In the genomic region with DNA sequence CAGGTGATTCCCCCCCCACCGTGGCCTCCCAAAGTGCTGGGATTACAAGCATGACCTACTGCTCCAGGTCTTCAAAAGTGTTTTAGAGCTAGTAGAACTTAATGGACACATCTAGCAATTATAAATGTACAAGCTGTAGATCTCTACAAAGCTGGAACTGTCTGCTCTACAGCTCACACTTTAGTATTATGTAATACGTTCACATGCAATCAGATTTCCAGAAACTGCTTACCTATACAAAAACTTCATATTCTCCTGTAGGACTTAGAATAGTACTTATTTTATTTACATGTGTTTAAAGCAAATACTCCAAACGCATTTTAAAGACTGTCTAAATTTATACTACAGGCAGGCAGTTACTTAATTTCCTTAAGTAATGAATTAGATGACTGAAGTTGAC, we compare ENCODE assay signal across 22 cellular contexts. TPM values are rescaled to one million over a fixed set of nuclear protein-coding genes. Genes with fewer than 3 reads are reported as not detected.
DNase-seq lines count a peak whose midpoint lies in the region; ATAC-seq and TF ChIP-seq lines count a peak whose summit lies in the region.
"Had no signal": no experiment of that assay in that cellular context is flagged by ENCODE, and none has a peak within 500 bp of the region (broad histone marks: within the 10 kb centered on the region; RNA-seq: fewer than 3 reads in every experiment).

No MANE protein-coding gene starts in this region.

- no peak overlapping the region for H3K23ac ChIP-seq in IMR-90 (ENCODE audit: low read depth, low read length)

- H2BK20ac ChIP-seq in IMR-90 (ENCODE audit: low read depth, low read length) = no peak overlapping the region

- no peak for TF ChIP-seq RAD21 in IMR-90 (IDR thresholded peaks at IDR 0.05; ENCODE audit: low read length)
- TF ChIP-seq RAD21 in SK-N-SH (IDR thresholded peaks at IDR 0.05; ENCODE audit: low read length) = no peak

- H3K9me3 ChIP-seq in IMR-90 (ENCODE audit: control insufficient read depth, insufficient read depth, low read length) = no peaks in the 10 kb centered on the region
- H3K9me3 ChIP-seq in left lung = no peaks in the 10 kb centered on the region
- H3K9me3 ChIP-seq in right lobe of liver = no peaks in the 10 kb centered on the region
- no peaks in the 10 kb centered on the region for H3K9me3 ChIP-seq in upper lobe of left lung
- no peaks in the 10 kb centered on the region for H3K9me3 ChIP-seq in SK-N-SH
- H3K9me3 ChIP-seq: Caco-2 had no signal

- H3K27me3 ChIP-seq in IMR-90 (ENCODE audit: control insufficient read depth, insufficient read depth, low read length) (no peaks in the 10 kb centered on the region), left lung (no peaks in the 10 kb centered on the region), right lobe of liver (no peaks in the 10 kb centered on the region), upper lobe of left lung (no peaks in the 10 kb centered on the region), SK-N-SH (ENCODE audit: insufficient read depth) (no peaks in the 10 kb centered on the region)

- intact Hi-C loops in IMR-90 (cut with micrococcal nuclease) = no loop called here
- intact Hi-C loops in left lung (cut with DNase I) = no loop called here
- intact Hi-C loops in right lobe of liver (cut with DNase I) = no loop called here

- H2BK5ac ChIP-seq in IMR-90 (ENCODE audit: low read depth, low read length, poor library complexity, severe bottlenecking) = no peak overlapping the region

- in situ Hi-C loops in IMR-90 (cut with MboI; ENCODE audit: low sequenced_read_pairs) = no loop called here

- TF ChIP-seq CTCF in IMR-90 (conservative IDR thresholded peaks at IDR 0.05; ENCODE audit: low read depth, low read length) (no peak), left lung (IDR thresholded peaks at IDR 0.05) (no peak), right lobe of liver (IDR thresholded peaks at IDR 0.05) (no peak), upper lobe of left lung (IDR thresholded peaks at IDR 0.05) (no peak), SK-N-SH (IDR thresholded peaks at IDR 0.05) (no peak)

- H2AK5ac ChIP-seq in IMR-90 (ENCODE audit: low read depth, low read length) = no peak overlapping the region

- no peak overlapping the region for H3K9ac ChIP-seq in IMR-90 (ENCODE audit: low read depth, low read length)
- H3K9ac ChIP-seq in SK-N-SH = no peak overlapping the region

- peak; percentile 11; the same call in 1 of the 2 replicates for ATAC-seq in IMR-90 (ENCODE audit: low read depth)
- ATAC-seq in left lung = peak; percentile 80
- peak; percentile 5 to 36 (median 10) for ATAC-seq in right lobe of liver
- peak; percentile 17 to 47 for ATAC-seq in upper lobe of left lung (ENCODE audit: low FRiP score in 2 of 2)
- ATAC-seq: CD8-positive, alpha-beta T cell; GM12878; GM23338; HCT116 had no signal

- H3K56ac ChIP-seq in IMR-90 (ENCODE audit: extremely low read depth, insufficient read depth, low read length) = no peak overlapping the region

- no peaks in the 10 kb centered on the region for H3K79me1 ChIP-seq in IMR-90 (ENCODE audit: low read depth in 1 of 2, low read length in 2 of 2)

- H4K8ac ChIP-seq in IMR-90 (ENCODE audit: low read depth in 2 of 2, low read length in 2 of 2) = no peak overlapping the region

- H3K9me1 ChIP-seq in IMR-90 (ENCODE audit: insufficient read depth, low read length) = no peaks in the 10 kb centered on the region

- H3K4me1 ChIP-seq in IMR-90 (ENCODE audit: control insufficient read depth, insufficient read depth, low read length) = no peaks in the 10 kb centered on the region; the same call in 1 of the 2 replicates
- H3K4me1 ChIP-seq in left lung = peaks cover 0 to 9% of the 10 kb centered on the region in 2 donors
- peaks cover 0 to 42% (median 13%) of the 10 kb centered on the region in 4 donors for H3K4me1 ChIP-seq in right lobe of liver
- H3K4me1 ChIP-seq in upper lobe of left lung = peaks cover 0 to 25% (median 12%) of the 10 kb centered on the region in 4 donors
- H3K4me1 ChIP-seq in SK-N-SH (ENCODE audit: control insufficient read depth in 1 of 2, insufficient read depth in 2 of 2, low read depth in 1 of 2, low read length in 1 of 2) = peaks cover 4 to 21% of the 10 kb centered on the region in 2 experiments; a peak in 3 of 4 replicates
- H3K4me1 ChIP-seq: Caco-2 had no signal

- H2BK15ac ChIP-seq in IMR-90 (ENCODE audit: low read depth, low read length) = no peak overlapping the region

- H3K4me3 ChIP-seq in IMR-90 (ENCODE audit: insufficient read depth, low read depth, low read length) (no peak overlapping the region), left lung (no peak overlapping the region), right lobe of liver (no peak overlapping the region), upper lobe of left lung (no peak overlapping the region), SK-N-SH (ENCODE audit: low read depth in 2 of 2, low read length in 1 of 2) (no peak overlapping the region)
- H3K4me3 ChIP-seq: GM12878, GM23338 had no signal

- no peak overlapping the region for H4K91ac ChIP-seq in IMR-90 (ENCODE audit: insufficient read depth, low read depth, low read length)

- TF ChIP-seq EP300 in upper lobe of left lung (IDR thresholded peaks at IDR 0.05) (no peak), SK-N-SH (IDR thresholded peaks at IDR 0.05; ENCODE audit: borderline replicate concordance in 1 of 2, low read depth in 1 of 2, low read length in 1 of 2) (no peak)

- no peak for TF ChIP-seq POLR2A in IMR-90 (IDR thresholded peaks at IDR 0.05; ENCODE audit: low read depth, low read length)
- no peak for TF ChIP-seq POLR2A in right lobe of liver (IDR thresholded peaks at IDR 0.05)
- TF ChIP-seq POLR2A in upper lobe of left lung (IDR thresholded peaks at IDR 0.05) = no peak

- H3K36me3 ChIP-seq in IMR-90 (ENCODE audit: control insufficient read depth, insufficient read depth, low read length) = no peaks in the 10 kb centered on the region
- no peaks in the 10 kb centered on the region for H3K36me3 ChIP-seq in left lung
- H3K36me3 ChIP-seq in right lobe of liver = no peaks in the 10 kb centered on the region
- no peaks in the 10 kb centered on the region for H3K36me3 ChIP-seq in upper lobe of left lung
- H3K36me3 ChIP-seq in SK-N-SH (replicated peaks in 1 of 2; ENCODE audit: control insufficient read depth in 1 of 2, insufficient read depth in 2 of 2, low read length in 1 of 2) = no peaks in the 10 kb centered on the region

- dilution Hi-C loops in IMR-90 (cut with HindIII; ENCODE audit: low sequenced_read_pairs, unreplicated experiment) = no loop called here

- no peaks in the 10 kb centered on the region for H3K9me2 ChIP-seq in SK-N-SH

- DNase-seq in IMR-90 (no peak), left lung (no peak), right lobe of liver (no peak), upper lobe of left lung (no peak), SK-N-SH (no peak), GM19238 (ENCODE audit: insufficient read length, low spot score) (no peak), NCI-H2029 treated with DMSO at 0.1 percent for 48 hours (lab: John Stamatoyannopoulos, UW) (no peak)
- no peak for DNase-seq in activated CD8-positive, alpha-beta memory T cell treated with anti-CD3 and anti-CD28 coated beads, Interleukin-2, amount 50 U/mL, for 4 hours
- DNase-seq: 8988T; C1 segment of cervical spinal cord; Caco-2; CD4-positive, CD25-positive, alpha-beta regulatory T cell; CD8-positive, alpha-beta T cell; DMS 273 treated with DMSO at 0.1 percent for 48 hours; DMS79; EL; GDM1; H9; HFFc6 had no signal

- POLR2A ChIA-PET in IMR-90 (lab: Charles Lee; ENCODE audit: unreplicated experiment) (interaction anchor here (0.6 kb wide), 2 partner anchors 77 to 457 kb away, joined by 3 to 12 read pairs; no protein-coding TSS in a partner anchor), SK-N-SH (lab: Yijun Ruan, JAX) (interaction anchor here (0.6 kb wide), 1 partner anchor 554 kb away, joined by 3 read pairs; no protein-coding TSS in a partner anchor)

- H3K4ac ChIP-seq in IMR-90 (ENCODE audit: low read depth, low read length) = no peak overlapping the region

- H4K20me1 ChIP-seq in IMR-90 (ENCODE audit: insufficient read depth, low read length) (no peaks in the 10 kb centered on the region), SK-N-SH (ENCODE audit: insufficient read depth) (no peaks in the 10 kb centered on the region)

- H2AFZ ChIP-seq in IMR-90 (replicated peaks; ENCODE audit: low read length, poor library complexity) = no peak overlapping the region
- no peak overlapping the region for H2AFZ ChIP-seq in SK-N-SH (ENCODE audit: low read depth)
- H2AFZ ChIP-seq: GM23338 had no signal

- WGBS in IMR-90 (ENCODE audit: extremely low coverage in 2 of 2, insufficient read length in 1 of 2), 2 experiments = no CpG with 5 or more reads among the region's 3 CpGs
- WGBS in right lobe of liver (ENCODE audit: insufficient coverage, low coverage, low lambda C conversion rate, missing lambda C conversion rate) = 26% methylated on average over 3 of the region's 3 CpGs
- 47 to 58% methylated on average over 3 of the region's 3 CpGs for WGBS in upper lobe of left lung, 2 donors
- 88% methylated on average over 3 of the region's 3 CpGs for whole genome bisulfite sequencing in SK-N-SH (ENCODE audit: low lambda C conversion rate)

- no peak overlapping the region for H2BK120ac ChIP-seq in IMR-90 (ENCODE audit: low read depth, low read length)

- H3K14ac ChIP-seq in IMR-90 (replicated peaks; ENCODE audit: low read depth, low read length) = no peak overlapping the region

- CTCF ChIA-PET in IMR-90 (lab: Yijun Ruan, JAX) = no interaction called here
- CTCF ChIA-PET in SK-N-SH (lab: Yijun Ruan, JAX) = interaction anchor here (2.1 kb wide), 1 partner anchor 40 kb away, joined by 5 read pairs; the partner anchor contains the start of gene ASL

- H3K27ac ChIP-seq in IMR-90 (ENCODE audit: insufficient read depth, low read length) (no peak overlapping the region), left lung (no peak overlapping the region), right lobe of liver (peak overlapping the region; percentile 13 to 98 (median 94)), upper lobe of left lung (peak overlapping the region in 2 of 4 donors; percentile 49 to 67), SK-N-SH (ENCODE audit: low read depth in 2 of 2, low read length in 1 of 2) (no peak overlapping the region)

- H3K4me2 ChIP-seq in IMR-90 (ENCODE audit: low read depth, low read length) (no peak overlapping the region), SK-N-SH (no peak overlapping the region)
- H3K4me2 ChIP-seq: GM23338 had no signal

- no peak overlapping the region for H4K5ac ChIP-seq in IMR-90 (ENCODE audit: low read depth, low read length)

- no TSS peak for BruUV-seq in IMR-90 (replicated peaks; lab: Mats Ljungman, UMichigan)

- peaks cover 8% of the 10 kb centered on the region for H3F3A ChIP-seq in SK-N-SH (replicated peaks; ENCODE audit: insufficient read depth)

- no peak overlapping the region for H3K18ac ChIP-seq in IMR-90 (ENCODE audit: low read depth, low read length)

- no peak overlapping the region for H2AK9ac ChIP-seq in IMR-90 (replicated peaks; ENCODE audit: low read depth, low read length, poor library complexity)

- H3K79me2 ChIP-seq in SK-N-SH (ENCODE audit: insufficient read depth) = no peaks in the 10 kb centered on the region

RNA-seq across cellular contexts. Expression of gene ASL, which starts 39.2 kb away (rescaled TPM):
- 42.8 and 50.0 TPM in 2 replicates for total RNA-seq in IMR-90 (2012; rRNA removed)
- 49.0 and 49.7 TPM in 2 replicates for polyA plus RNA-seq in IMR-90 (2012; rRNA removed)
- 41.3 and 45.5 TPM in 2 replicates for polyA plus RNA-seq in IMR-90 (2012; cell fraction: cytosol; rRNA removed)
- polyA plus RNA-seq in IMR-90 (2012; cell fraction: nucleus; rRNA removed; ENCODE audit: low replicate concordance) = 95.3 and 201 TPM in 2 replicates
- total RNA-seq in left lung = 10 to 100 TPM; 49.0 to 50.6 TPM
- total RNA-seq in right lobe of liver = 100 to 1,000 TPM; 161 to 356 (median 220) TPM
- total RNA-seq in upper lobe of left lung = 100 to 1,000 TPM in 1 of 6 donors, 10 to 100 TPM in 5; 45.5 to 101 (median 67.6) TPM
- polyA plus RNA-seq in SK-N-SH (2012; rRNA removed) = 138 and 141 TPM in 2 replicates
- polyA plus RNA-seq in SK-N-SH (2012; cell fraction: cytosol; rRNA removed) = 54.1 and 76.3 TPM in 2 replicates
- polyA plus RNA-seq in SK-N-SH (2012; cell fraction: nucleus; rRNA removed) = 426 and 428 TPM in 2 replicates

RNA-seq across cellular contexts. Expression of gene GUSB, which starts 54.4 kb away (rescaled TPM):
- total RNA-seq in IMR-90 (2012; rRNA removed) (9.7 and 12.9 TPM in 2 replicates), left lung (10 to 100 TPM; 54.7 to 71.5 TPM), right lobe of liver (10 to 100 TPM; 49.1 to 87.2 (median 67.7) TPM), upper lobe of left lung (10 to 100 TPM; 47.7 to 91.4 (median 66.8) TPM)
- polyA plus RNA-seq in IMR-90 (2012; rRNA removed) (47.7 and 55.0 TPM in 2 replicates), SK-N-SH (2012; rRNA removed) (67.6 and 96.9 TPM in 2 replicates)
- 54.2 and 71.8 TPM in 2 replicates for polyA plus RNA-seq in IMR-90 (2012; cell fraction: cytosol; rRNA removed)
- 88.1 and 130 TPM in 2 replicates for polyA plus RNA-seq in IMR-90 (2012; cell fraction: nucleus; rRNA removed; ENCODE audit: low replicate concordance)
- polyA plus RNA-seq in SK-N-SH (2012; cell fraction: cytosol; rRNA removed) = 40.1 and 55.6 TPM in 2 replicates
- 232 and 261 TPM in 2 replicates for polyA plus RNA-seq in SK-N-SH (2012; cell fraction: nucleus; rRNA removed)

Comparison
In these comparisons a context has a peak if more than half of its experiments do, and no peak if none do; other contexts are left out.
1. ATAC-seq: peak in every context shown above with its lines; median percentile 80 in left lung; 32 in upper lobe of left lung; 11 in IMR-90; 10 in right lobe of liver.
2. H3K27ac ChIP-seq: peak in right lobe of liver (3 of 3); none in IMR-90 (single experiment), left lung (0 of 2) and SK-N-SH (0 of 2).